In the genomic region with DNA sequence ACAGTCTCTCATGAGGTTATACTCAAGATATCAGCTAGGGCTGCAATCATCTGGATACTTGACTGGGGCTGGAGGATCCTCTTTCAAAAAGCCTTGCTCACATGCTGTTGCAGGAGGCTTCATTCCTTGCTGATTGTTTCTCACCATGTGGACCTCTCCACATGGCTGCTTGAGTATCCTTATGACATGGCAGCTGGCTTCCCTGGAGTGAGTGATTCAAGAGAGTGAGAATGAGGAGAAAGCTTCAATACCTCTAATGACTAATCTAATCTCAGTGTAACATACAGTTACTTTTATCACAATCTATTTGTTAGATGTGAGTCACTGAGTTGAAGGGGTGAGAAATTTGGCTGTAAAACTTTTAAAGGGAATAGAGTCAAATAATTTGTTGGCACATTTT, we compare ENCODE assay signal across 20 cellular contexts. TPM values are rescaled to one million over a fixed set of nuclear protein-coding genes. Genes with fewer than 3 reads are reported as not detected.
"Had no signal": no experiment of that assay in that cellular context is flagged by ENCODE, and none has a peak within 500 bp of the region (broad histone marks: within the 10 kb centered on the region; RNA-seq: fewer than 3 reads in every experiment).

No MANE protein-coding gene starts in this region.

- DNase-seq: activated CD8-positive, alpha-beta memory T cell treated with anti-CD3 and anti-CD28 coated beads, Interleukin-2, amount 50 U/mL, for 4 hours; activated CD8-positive, alpha-beta T cell treated with anti-CD3 and anti-CD28 coated beads, Interleukin-2, amount 10 ng/mL, durations not matched to agents 7 days and 5 days; anterior cingulate cortex; brain microvascular endothelial cell; cerebellar nuclear complex; effector CD8-positive, alpha-beta T cell; gastrocnemius medialis; heart left ventricle; left colon; lower lobe of right lung; right cardiac atrium; small intestine had no signal

- H3K27me3 Mint-ChIP-seq: activated naive CD4-positive, alpha-beta T cell treated with anti-CD3 and anti-CD28 coated beads, Interleukin-2, amount 50 U/mL, for 24 hours had no signal

- H3K27ac Mint-ChIP-seq: activated CD8-positive, alpha-beta T cell treated with anti-CD3 and anti-CD28 coated beads, Interleukin-2, amount 10 ng/mL, durations not matched to agents 7 days and 5 days; mesothelial cell of epicardium had no signal

- H3K4me1 Mint-ChIP-seq: activated naive CD4-positive, alpha-beta T cell treated with anti-CD3 and anti-CD28 coated beads, Interleukin-2, amount 50 U/mL, for 24 hours; mesothelial cell of epicardium had no signal

- H3K4me3 ChIP-seq: gastrocnemius medialis, heart left ventricle, lower lobe of right lung, prostate gland, SK-N-MC, thoracic aorta had no signal

- H3K4me3 Mint-ChIP-seq: activated CD8-positive, alpha-beta T cell treated with anti-CD3 and anti-CD28 coated beads, Interleukin-2, amount 10 ng/mL, durations not matched to agents 7 days and 5 days; activated naive CD4-positive, alpha-beta T cell treated with anti-CD3 and anti-CD28 coated beads, Interleukin-2, amount 50 U/mL, for 24 hours; mesothelial cell of epicardium had no signal

- ATAC-seq: activated CD8-positive, alpha-beta T cell treated with anti-CD3 and anti-CD28 coated beads, Interleukin-2, amount 10 ng/mL, durations not matched to agents 7 days and 5 days; gastrocnemius medialis; heart left ventricle; left colon; lower lobe of right lung; right cardiac atrium had no signal

RNA-seq across cellular contexts. Expression of a gene that starts 27.5 kb away (rescaled TPM):
- polyA plus RNA-seq: neural cell had no signal

RNA-seq across cellular contexts. Expression of a gene that starts 51.1 kb away (rescaled TPM):
- total RNA-seq: fibroblast of lung, mesothelial cell of epicardium, osteoblast, prostate gland, thoracic aorta had no signal
- polyA plus RNA-seq: fibroblast of lung, neural cell, right cardiac atrium had no signal
